21 cellular contexts compared by ENCODE assay signal in the genomic region with DNA sequence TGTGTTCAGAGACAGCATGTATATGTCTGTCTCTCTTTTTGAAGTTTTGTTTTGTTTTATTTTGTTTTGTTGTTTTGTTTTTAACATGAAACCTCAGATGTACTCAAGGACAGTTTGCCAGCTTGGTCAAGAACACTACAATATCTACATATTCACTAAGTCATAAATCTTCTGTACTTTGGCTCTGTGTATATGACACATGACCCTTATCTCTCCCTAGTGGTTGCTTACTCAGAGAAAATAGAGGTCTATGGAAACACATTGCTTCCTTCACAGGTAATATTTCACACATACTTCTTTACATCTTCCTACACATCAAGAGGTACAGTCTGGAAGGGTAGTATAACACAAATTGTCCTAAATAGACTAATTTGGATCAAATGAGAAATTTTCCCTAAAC.
DNase-seq lines count a peak whose midpoint lies in the region; ATAC-seq, FAIRE-seq and TF ChIP-seq lines count a peak whose summit lies in the region.
"Had no signal": no experiment of that assay in that cellular context is flagged by ENCODE, and none has a peak within 500 bp of the region (broad histone marks: within the 10 kb centered on the region; RNA-seq: fewer than 3 reads in every experiment).

No MANE protein-coding gene starts in this region.

- no peaks in the 10 kb centered on the region for H3K9me2 ChIP-seq in hepatocyte (replicated peaks; ENCODE audit: insufficient read depth)

- no peak for TF ChIP-seq POLR2A in vagina (IDR thresholded peaks at IDR 0.05)

- H3K4me1 ChIP-seq in hepatocyte (ENCODE audit: insufficient read depth) = no peaks in the 10 kb centered on the region
- no peaks in the 10 kb centered on the region for H3K4me1 ChIP-seq in psoas muscle
- H3K4me1 ChIP-seq in vagina = no peaks in the 10 kb centered on the region
- H3K4me1 ChIP-seq: BLaER1, Caco-2 had no signal

- H3K27me3 ChIP-seq in hepatocyte = no peaks in the 10 kb centered on the region
- no peaks in the 10 kb centered on the region for H3K27me3 ChIP-seq in psoas muscle (ENCODE audit: insufficient read depth in 3 of 3, low read length in 2 of 3)
- H3K27me3 ChIP-seq in vagina = no peaks in the 10 kb centered on the region
- H3K27me3 ChIP-seq: BLaER1 had no signal

- H3K9me3 ChIP-seq in hepatocyte (ENCODE audit: low read depth) (no peaks in the 10 kb centered on the region), psoas muscle (no peaks in the 10 kb centered on the region), vagina (no peaks in the 10 kb centered on the region)
- H3K9me3 ChIP-seq: BLaER1, Caco-2 had no signal

- DNase-seq in NCI-H226 = peak; percentile 51
- peak; percentile 8 for DNase-seq in RCC 7860 (ENCODE audit: low spot score)
- DNase-seq in hepatocyte (ENCODE audit: low spot score) = peak; percentile 16
- no peak for DNase-seq in psoas muscle
- no peak for DNase-seq in NCI-H2171 treated with DMSO at 0.1 percent for 48 hours (lab: John Stamatoyannopoulos, UW)
- DNase-seq in vagina (ENCODE audit: extremely low spot score in 2 of 2) = no peak
- DNase-seq: Caco-2; CD4-positive, CD25-positive, alpha-beta regulatory T cell; CD8-positive, alpha-beta T cell; DMS153; DND-41; GM23248; H9 had no signal

- ATAC-seq in psoas muscle = no peak
- ATAC-seq: CD8-positive, alpha-beta T cell; HCT116 had no signal

- H3K79me2 ChIP-seq in hepatocyte = no peaks in the 10 kb centered on the region

- no peak overlapping the region for H2AFZ ChIP-seq in hepatocyte
- H2AFZ ChIP-seq: GM23248 had no signal

- H3K27ac ChIP-seq in hepatocyte (peak overlapping the region; percentile 36), psoas muscle (no peak overlapping the region), vagina (no peak overlapping the region)
- H3K27ac ChIP-seq: BLaER1, C4-2B, GM23248 had no signal

- TF ChIP-seq CTCF in hepatocyte (IDR thresholded peaks at IDR 0.05; ENCODE audit: poor library complexity) (no peak), psoas muscle (IDR thresholded peaks at IDR 0.05) (no peak), vagina (IDR thresholded peaks at IDR 0.05) (no peak)

- H3K4me3 ChIP-seq in hepatocyte (no peak overlapping the region), psoas muscle (no peak overlapping the region), vagina (no peak overlapping the region)
- H3K4me3 ChIP-seq: BLaER1, GM23248 had no signal

- no peaks in the 10 kb centered on the region for H3K36me3 ChIP-seq in hepatocyte (replicated peaks; ENCODE audit: insufficient read depth, low read depth)
- no peaks in the 10 kb centered on the region for H3K36me3 ChIP-seq in psoas muscle (ENCODE audit: insufficient read depth in 1 of 2, low read depth in 1 of 2)
- no peaks in the 10 kb centered on the region for H3K36me3 ChIP-seq in vagina
- H3K36me3 ChIP-seq: BLaER1 had no signal

- H4K20me1 ChIP-seq in hepatocyte (ENCODE audit: insufficient read depth, poor library complexity, severe bottlenecking) = no peaks in the 10 kb centered on the region
- H4K20me1 ChIP-seq: BLaER1 had no signal

- intact Hi-C loops in psoas muscle (cut with DNase I) = no loop called here
- intact Hi-C loops in vagina (cut with DNase I) = no loop called here

- no peak overlapping the region for H3K4me2 ChIP-seq in hepatocyte
- H3K4me2 ChIP-seq: BLaER1 had no signal

- FAIRE-seq in RCC 7860 (lab: Jason Lieb, UNC) = no peak
- FAIRE-seq: A204.1, G401.6, GM12892, GM19239, H1 had no signal

Comparison
In these comparisons a context has a peak if more than half of its experiments do, and no peak if none do; other contexts are left out.
1. DNase-seq: peak in NCI-H226 (single experiment), RCC 7860 (single experiment) and hepatocyte (single experiment); none in psoas muscle (0 of 2), NCI-H2171 treated with DMSO at 0.1 percent for 48 hours (single experiment) and vagina (0 of 2).